ENCODE assay signal across 20 cellular contexts in the genomic region with DNA sequence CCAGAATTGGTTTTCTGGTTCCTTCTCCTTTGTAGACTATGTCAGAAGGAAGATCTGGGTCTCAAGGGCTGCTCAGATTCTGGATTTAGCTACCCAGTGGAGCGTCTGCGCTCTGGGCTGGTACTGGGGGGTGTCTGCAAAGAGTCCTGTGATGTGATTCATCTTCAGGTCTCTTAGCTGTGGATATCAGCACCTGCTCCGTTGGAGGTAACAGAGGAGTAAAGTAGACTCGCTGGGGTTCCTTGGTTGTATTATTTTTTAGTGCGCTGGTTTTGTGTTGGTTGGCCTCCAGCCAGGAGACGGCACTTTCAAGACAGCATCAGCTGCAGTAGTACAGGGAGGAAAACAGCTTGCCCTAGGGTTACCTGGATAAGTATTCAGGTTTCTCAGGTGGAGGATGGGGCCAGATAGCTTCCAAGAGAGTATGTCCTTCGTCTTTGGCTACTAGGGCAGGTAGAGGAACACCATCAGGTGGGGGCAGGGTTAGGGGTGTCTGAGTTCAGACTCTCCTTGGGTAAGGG. TPM values are rescaled to one million over a fixed set of nuclear protein-coding genes. Genes with fewer than 3 reads are reported as not detected.
DNase-seq lines count a peak whose midpoint lies in the region; TF ChIP-seq lines count a peak whose summit lies in the region.
"Had no signal": no experiment of that assay in that cellular context is flagged by ENCODE, and none has a peak within 500 bp of the region (broad histone marks: within the 10 kb centered on the region; RNA-seq: fewer than 3 reads in every experiment).

No MANE protein-coding gene starts in this region.

- H3K4me1 Mint-ChIP-seq in HFFc6 (ENCODE audit: low read depth), result no peaks in the 10 kb centered on the region
- H3K4me1 Mint-ChIP-seq: CD8-positive, alpha-beta memory T cell; GM23338 had no signal

- no peaks in the 10 kb centered on the region; the same call in 1 of the 2 replicates for H3K9me3 Mint-ChIP-seq in HFFc6

- no peak overlapping the region for H3K4me3 Mint-ChIP-seq in HFFc6
- H3K4me3 Mint-ChIP-seq: CD8-positive, alpha-beta memory T cell; GM23338; T-helper 1 cell treated with Interleukin-12 subunit alpha and Interleukin-12 subunit beta and Interleukin-4 antibody, amounts not matched to agents 30 μg/mL and 1 μg/mL, for 36 hours had no signal

- H3K36me3 Mint-ChIP-seq in HFFc6 (ENCODE audit: low read depth), result no peaks in the 10 kb centered on the region
- H3K36me3 Mint-ChIP-seq: CD8-positive, alpha-beta memory T cell had no signal

- H3K27me3 Mint-ChIP-seq in HFFc6 (ENCODE audit: insufficient read depth), result no peaks in the 10 kb centered on the region; the same call in none of the 2 replicates

- TF ChIP-seq CTCF in HFFc6 (IDR thresholded peaks at IDR 0.05), result no peak

- H3K27ac Mint-ChIP-seq in HFFc6, result no peak overlapping the region
- H3K27ac Mint-ChIP-seq: CD8-positive, alpha-beta memory T cell; GM23338; T-helper 1 cell treated with Interleukin-12 subunit alpha and Interleukin-12 subunit beta and Interleukin-4 antibody, amounts not matched to agents 30 μg/mL and 1 μg/mL, for 36 hours had no signal

- DNase-seq in NCI-H1105 treated with DMSO at 0.1 percent for 48 hours (lab: John Stamatoyannopoulos, UW) (peak; percentile 16), NCI-H1105 (lab: John Stamatoyannopoulos, UW) (no peak), NCI-H2171 treated with DMSO at 0.1 percent for 48 hours (lab: John Stamatoyannopoulos, UW) (peak; percentile 92), RPMI8226 (peak; percentile 88), T-helper 9 cell (no peak), HFFc6 (no peak), hepatic stellate cell (ENCODE audit: low spot score) (no peak)
- DNase-seq in stimulated activated naive CD4-positive, alpha-beta T cell treated with Interleukin-2 at 50 U/mL for 16 hours (lab: John Stamatoyannopoulos, UW), result no peak
- DNase-seq: 8988T; BE2C; CD8-positive, alpha-beta memory T cell; DND-41; GDM1; KBM-7; NCI-H1694; NK-92 treated with Interleukin-12 subunit alpha and Interleukin-12 subunit beta, amount 100 ng/mL, for 24 hours had no signal

RNA-seq across cellular contexts. Expression of a gene that starts 10.4 kb away (rescaled TPM):
- total RNA-seq in HFFc6 (2021; fragmentation: NEBNext Ultra II Directional; extraction: Animal tissue kit (Norgen Biotek cat#: 25700)), result not detected
- total RNA-seq: CD8-positive, alpha-beta memory T cell; GM12878; GM23338; OCI-LY7 had no signal

RNA-seq across cellular contexts. Expression of a gene that starts 11.0 kb away (rescaled TPM):
- not detected for total RNA-seq in HFFc6 (2021; fragmentation: NEBNext Ultra II Directional; extraction: Animal tissue kit (Norgen Biotek cat#: 25700))
- total RNA-seq: CD8-positive, alpha-beta memory T cell; GM12878; GM23338; OCI-LY7 had no signal

RNA-seq across cellular contexts. Expression of a gene that starts 20.2 kb away (rescaled TPM):
- not detected for total RNA-seq in HFFc6 (2021; fragmentation: NEBNext Ultra II Directional; extraction: Animal tissue kit (Norgen Biotek cat#: 25700))

RNA-seq across cellular contexts. Expression of a gene that starts 29.5 kb away (rescaled TPM):
- total RNA-seq in HFFc6 (2021; fragmentation: NEBNext Ultra II Directional; extraction: Animal tissue kit (Norgen Biotek cat#: 25700)), result not detected
- total RNA-seq: CD8-positive, alpha-beta memory T cell; OCI-LY7 had no signal

RNA-seq across cellular contexts. Expression of a gene that starts 53.5 kb away (rescaled TPM):
- total RNA-seq in HFFc6 (2021; fragmentation: NEBNext Ultra II Directional; extraction: Animal tissue kit (Norgen Biotek cat#: 25700)), result not detected
- total RNA-seq: CD8-positive, alpha-beta memory T cell; GM12878; GM23338; OCI-LY7 had no signal

Comparison
In these comparisons a context has a peak if more than half of its experiments do, and no peak if none do; other contexts are left out.
1. DNase-seq: peak in NCI-H1105 treated with DMSO at 0.1 percent for 48 hours (single experiment), NCI-H2171 treated with DMSO at 0.1 percent for 48 hours (single experiment) and RPMI8226 (single experiment); none in NCI-H1105 (single experiment), T-helper 9 cell (single experiment), HFFc6 (single experiment), stimulated activated naive CD4-positive, alpha-beta T cell treated with Interleukin-2 at 50 U/mL for 16 hours (single experiment) and hepatic stellate cell (single experiment).